ENCODE assay signal across 1 cellular context in the genomic region with DNA sequence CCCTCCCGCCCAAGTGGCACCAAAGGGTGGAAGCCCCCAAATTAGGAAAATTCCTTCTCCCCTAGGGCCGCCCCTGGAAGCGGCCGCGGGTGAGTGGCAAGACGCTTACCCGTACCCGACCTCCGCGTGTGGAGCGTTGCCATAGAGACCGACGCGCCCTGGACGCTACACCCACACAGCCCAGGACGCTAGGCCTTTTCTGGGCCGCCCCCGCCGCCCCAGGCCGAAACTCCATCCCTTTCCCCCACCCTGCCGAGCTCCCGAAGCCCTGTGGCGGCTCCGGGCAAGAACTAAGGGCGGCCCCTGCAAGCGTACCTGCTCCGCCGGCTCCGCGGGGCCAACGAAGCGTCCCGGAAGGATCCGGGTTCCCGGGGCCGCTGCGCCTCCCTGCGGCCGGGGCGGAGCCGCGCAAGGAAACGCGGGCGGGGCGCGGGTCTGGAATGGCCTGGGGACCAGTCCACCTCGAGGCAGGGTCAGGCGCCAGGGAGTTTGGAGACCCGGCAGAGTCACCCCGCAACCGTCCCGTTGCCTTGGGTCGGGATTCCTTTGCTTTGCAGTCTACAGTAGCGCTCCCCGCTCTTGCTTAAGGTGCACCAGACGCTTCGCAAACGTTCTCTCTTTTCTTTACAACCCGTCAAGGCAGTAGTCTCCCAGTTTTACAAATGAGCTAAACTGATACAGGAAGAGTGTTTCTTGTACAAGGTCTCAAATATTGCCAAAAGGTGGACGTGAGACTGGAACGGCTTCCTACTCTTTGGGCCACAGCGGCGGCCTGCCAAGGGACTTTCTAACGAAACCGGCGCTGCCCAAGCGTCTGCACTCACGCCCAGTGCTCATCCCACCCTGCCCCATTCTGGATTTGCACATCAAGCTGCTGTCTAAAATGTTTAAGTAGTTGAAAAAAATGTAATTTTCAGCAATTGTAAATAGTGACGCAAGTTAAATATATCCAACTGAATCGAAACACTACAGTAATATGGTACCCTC.
TF ChIP-seq lines count a peak whose summit lies in the region.

TSS of gene NEK5 (minus strand) at position 360 of the 987 bp plus-strand sequence. CDS start 1,591 bp downstream, outside the sequence.

TF ChIP-seq in K562, 482 proteins besides CTCF, POLR2A, EP300 and RAD21 (continued from another document and continues in another):
- TF ChIP-seq, protein P1, sequence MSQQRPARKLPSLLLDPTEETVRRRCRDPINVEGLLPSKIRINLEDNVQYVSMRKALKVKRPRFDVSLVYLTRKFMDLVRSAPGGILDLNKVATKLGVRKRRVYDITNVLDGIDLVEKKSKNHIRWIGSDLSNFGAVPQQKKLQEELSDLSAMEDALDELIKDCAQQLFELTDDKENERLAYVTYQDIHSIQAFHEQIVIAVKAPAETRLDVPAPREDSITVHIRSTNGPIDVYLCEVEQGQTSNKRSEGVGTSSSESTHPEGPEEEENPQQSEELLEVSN (IDR thresholded peaks at IDR 0.05; ENCODE audit: borderline replicate concordance in 1 of 2, extremely low read depth in 1 of 2, insufficient read depth in 1 of 2, insufficient read length in 1 of 2, low read depth in 1 of 2, low read length in 1 of 2, poor library complexity in 1 of 2, severe bottlenecking in 1 of 2) = peak in 1 of 2 experiments; percentile 13
- TF ChIP-seq PRDM10 (IDR thresholded peaks at IDR 0.05; ENCODE audit: partially characterized antibody) (peak; percentile 38), KDM2B (CRISPR knock-in tag; IDR thresholded peaks at IDR 0.05) (no peak), HDAC2 (IDR thresholded peaks at IDR 0.05) (no peak), CTBP1 (IDR thresholded peaks at IDR 0.05; ENCODE audit: borderline replicate concordance) (peak; percentile 63), JUN (IDR thresholded peaks at IDR 0.05; ENCODE audit: borderline replicate concordance, low read depth, low read length) (no peak), JUN (CRISPR knock-in tag; IDR thresholded peaks at IDR 0.05; ENCODE audit: borderline replicate concordance) (no peak), RBM14 (IDR thresholded peaks at IDR 0.05; ENCODE audit: borderline replicate concordance, insufficient read depth, low read depth, low read length) (no peak), NCOR1 (IDR thresholded peaks at IDR 0.05) (no peak), NR3C1 (CRISPR knock-in tag; IDR thresholded peaks at IDR 0.05) (no peak), SMC3 (conservative IDR thresholded peaks at IDR 0.05; ENCODE audit: insufficient read depth, low read depth, low read length) (peak; percentile 60), ZNF140 (CRISPR knock-in tag; IDR thresholded peaks at IDR 0.05) (no peak), TARDBP (IDR thresholded peaks at IDR 0.05) (no peak), NKRF (IDR thresholded peaks at IDR 0.05; ENCODE audit: borderline replicate concordance) (peak; percentile 91), ZNF75A (CRISPR knock-in tag; IDR thresholded peaks at IDR 0.05) (no peak), ZNF584 (CRISPR knock-in tag; IDR thresholded peaks at IDR 0.05; ENCODE audit: low read depth) (no peak), PHF8 (IDR thresholded peaks at IDR 0.05; ENCODE audit: borderline replicate concordance, low read length) (0 out of 2 replicates have a peak, but pooled peaks have one; percentile 16), POLR2G (IDR thresholded peaks at IDR 0.05; ENCODE audit: low read depth, low read length) (peak; percentile 36; the same call in 1 of the 2 replicates), ETS1 (conservative IDR thresholded peaks at IDR 0.05; ENCODE audit: control insufficient read depth, low read depth, low read length) (0 out of 2 replicates have a peak, but pooled peaks have one; percentile 21), ZBTB43 (CRISPR knock-in tag; IDR thresholded peaks at IDR 0.05) (no peak), GTF2B (IDR thresholded peaks at IDR 0.05; ENCODE audit: extremely low read depth, insufficient read length) (no peak), CCAR2 (IDR thresholded peaks at IDR 0.05; ENCODE audit: low read depth, low read length) (no peak), HDGF (IDR thresholded peaks at IDR 0.05) (no peak), TRIM28 (IDR thresholded peaks at IDR 0.05) (no peak), POLR2B (IDR thresholded peaks at IDR 0.05; ENCODE audit: low read depth, partially characterized antibody) (no peak), LEF1 (IDR thresholded peaks at IDR 0.05) (no peak), STAG1 (CRISPR knock-in tag; IDR thresholded peaks at IDR 0.05; ENCODE audit: borderline replicate concordance) (peak; percentile 62; the same call in 1 of the 2 replicates), CCNT2 (IDR thresholded peaks at IDR 0.05; ENCODE audit: borderline replicate concordance, extremely low read depth, insufficient read length, low read depth, low read length) (peak; percentile 48), ZSCAN29 (IDR thresholded peaks at IDR 0.05) (0 out of 2 replicates have a peak, but pooled peaks have one; percentile 48), POLR3A (IDR thresholded peaks at IDR 0.05; ENCODE audit: borderline replicate concordance, extremely low read depth, insufficient read depth, insufficient read length) (no peak), RB1 (IDR thresholded peaks at IDR 0.05; ENCODE audit: low read depth) (peak; percentile 75), L3MBTL2 (IDR thresholded peaks at IDR 0.05) (0 out of 2 replicates have a peak, but pooled peaks have one; percentile 16)
- TF ChIP-seq, protein P2, sequence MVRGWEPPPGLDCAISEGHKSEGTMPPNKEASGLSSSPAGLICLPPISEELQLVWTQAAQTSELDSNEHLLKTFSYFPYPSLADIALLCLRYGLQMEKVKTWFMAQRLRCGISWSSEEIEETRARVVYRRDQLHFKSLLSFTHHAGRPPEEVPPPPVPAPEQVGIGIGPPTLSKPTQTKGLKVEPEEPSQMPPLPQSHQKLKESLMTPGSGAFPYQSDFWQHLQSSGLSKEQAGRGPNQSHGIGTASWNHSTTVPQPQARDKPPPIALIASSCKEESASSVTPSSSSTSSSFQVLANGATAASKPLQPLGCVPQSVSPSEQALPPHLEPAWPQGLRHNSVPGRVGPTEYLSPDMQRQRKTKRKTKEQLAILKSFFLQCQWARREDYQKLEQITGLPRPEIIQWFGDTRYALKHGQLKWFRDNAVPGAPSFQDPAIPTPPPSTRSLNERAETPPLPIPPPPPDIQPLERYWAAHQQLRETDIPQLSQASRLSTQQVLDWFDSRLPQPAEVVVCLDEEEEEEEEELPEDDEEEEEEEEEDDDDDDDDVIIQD (CRISPR knock-in tag; IDR thresholded peaks at IDR 0.05) = no peak
- TF ChIP-seq, protein P3, sequence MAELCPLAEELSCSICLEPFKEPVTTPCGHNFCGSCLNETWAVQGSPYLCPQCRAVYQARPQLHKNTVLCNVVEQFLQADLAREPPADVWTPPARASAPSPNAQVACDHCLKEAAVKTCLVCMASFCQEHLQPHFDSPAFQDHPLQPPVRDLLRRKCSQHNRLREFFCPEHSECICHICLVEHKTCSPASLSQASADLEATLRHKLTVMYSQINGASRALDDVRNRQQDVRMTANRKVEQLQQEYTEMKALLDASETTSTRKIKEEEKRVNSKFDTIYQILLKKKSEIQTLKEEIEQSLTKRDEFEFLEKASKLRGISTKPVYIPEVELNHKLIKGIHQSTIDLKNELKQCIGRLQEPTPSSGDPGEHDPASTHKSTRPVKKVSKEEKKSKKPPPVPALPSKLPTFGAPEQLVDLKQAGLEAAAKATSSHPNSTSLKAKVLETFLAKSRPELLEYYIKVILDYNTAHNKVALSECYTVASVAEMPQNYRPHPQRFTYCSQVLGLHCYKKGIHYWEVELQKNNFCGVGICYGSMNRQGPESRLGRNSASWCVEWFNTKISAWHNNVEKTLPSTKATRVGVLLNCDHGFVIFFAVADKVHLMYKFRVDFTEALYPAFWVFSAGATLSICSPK (IDR thresholded peaks at IDR 0.05; ENCODE audit: borderline replicate concordance) = no peak
- TF ChIP-seq, protein P4, sequence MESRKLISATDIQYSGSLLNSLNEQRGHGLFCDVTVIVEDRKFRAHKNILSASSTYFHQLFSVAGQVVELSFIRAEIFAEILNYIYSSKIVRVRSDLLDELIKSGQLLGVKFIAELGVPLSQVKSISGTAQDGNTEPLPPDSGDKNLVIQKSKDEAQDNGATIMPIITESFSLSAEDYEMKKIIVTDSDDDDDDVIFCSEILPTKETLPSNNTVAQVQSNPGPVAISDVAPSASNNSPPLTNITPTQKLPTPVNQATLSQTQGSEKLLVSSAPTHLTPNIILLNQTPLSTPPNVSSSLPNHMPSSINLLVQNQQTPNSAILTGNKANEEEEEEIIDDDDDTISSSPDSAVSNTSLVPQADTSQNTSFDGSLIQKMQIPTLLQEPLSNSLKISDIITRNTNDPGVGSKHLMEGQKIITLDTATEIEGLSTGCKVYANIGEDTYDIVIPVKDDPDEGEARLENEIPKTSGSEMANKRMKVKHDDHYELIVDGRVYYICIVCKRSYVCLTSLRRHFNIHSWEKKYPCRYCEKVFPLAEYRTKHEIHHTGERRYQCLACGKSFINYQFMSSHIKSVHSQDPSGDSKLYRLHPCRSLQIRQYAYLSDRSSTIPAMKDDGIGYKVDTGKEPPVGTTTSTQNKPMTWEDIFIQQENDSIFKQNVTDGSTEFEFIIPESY (CRISPR knock-in tag; IDR thresholded peaks at IDR 0.05) = 0 out of 2 replicates have a peak, but pooled peaks have one; percentile 18
- TF ChIP-seq, protein P5, sequence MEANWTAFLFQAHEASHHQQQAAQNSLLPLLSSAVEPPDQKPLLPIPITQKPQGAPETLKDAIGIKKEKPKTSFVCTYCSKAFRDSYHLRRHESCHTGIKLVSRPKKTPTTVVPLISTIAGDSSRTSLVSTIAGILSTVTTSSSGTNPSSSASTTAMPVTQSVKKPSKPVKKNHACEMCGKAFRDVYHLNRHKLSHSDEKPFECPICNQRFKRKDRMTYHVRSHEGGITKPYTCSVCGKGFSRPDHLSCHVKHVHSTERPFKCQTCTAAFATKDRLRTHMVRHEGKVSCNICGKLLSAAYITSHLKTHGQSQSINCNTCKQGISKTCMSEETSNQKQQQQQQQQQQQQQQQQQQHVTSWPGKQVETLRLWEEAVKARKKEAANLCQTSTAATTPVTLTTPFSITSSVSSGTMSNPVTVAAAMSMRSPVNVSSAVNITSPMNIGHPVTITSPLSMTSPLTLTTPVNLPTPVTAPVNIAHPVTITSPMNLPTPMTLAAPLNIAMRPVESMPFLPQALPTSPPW (CRISPR knock-in tag; IDR thresholded peaks at IDR 0.05) = peak; percentile 63; the same call in 1 of the 2 replicates
